18 cellular contexts compared by ENCODE assay signal in genomic region chr3:115989927-115990326, GRCh38.
DNase-seq lines count a peak whose midpoint lies in the region; ATAC-seq and TF ChIP-seq lines count a peak whose summit lies in the region.
"Had no signal": no experiment of that assay in that cellular context is flagged by ENCODE, and none has a peak within 500 bp of the region (broad histone marks: within the 10 kb centered on the region; RNA-seq: fewer than 3 reads in every experiment).

No MANE protein-coding gene starts in this region.

- no peaks in the 10 kb centered on the region for H3K4me1 ChIP-seq in HEK293 (ENCODE audit: control insufficient read depth, insufficient read depth, low read length)
- peaks cover 3% of the 10 kb centered on the region for H3K4me1 ChIP-seq in foreskin keratinocyte
- H3K4me1 ChIP-seq: SJSA1 had no signal

- H3K27me3 ChIP-seq in foreskin keratinocyte, result no peaks in the 10 kb centered on the region

- H3K27ac ChIP-seq in HEK293 (ENCODE audit: extremely low read depth, low read depth, low read length) (no peak overlapping the region), foreskin keratinocyte (peak overlapping the region; percentile 47)
- H3K27ac ChIP-seq: SJSA1 had no signal

- DNase-seq in AG04449 (ENCODE audit: low read depth, low spot score) (peak; percentile 86), foreskin keratinocyte (peak; percentile 59 to 90), NCI-H1048 (lab: John Stamatoyannopoulos, UW) (no peak), HPDE6-E6E7 (ENCODE audit: extremely low spot score) (no peak), HEK293T (ENCODE audit: extremely low spot score) (no peak), NCI-H345 (lab: John Stamatoyannopoulos, UW) (no peak)
- DNase-seq: activated CD4-positive, alpha-beta memory T cell treated with anti-CD3 and anti-CD28 coated beads for 36 hours; AML-193; aorta; effector CD8-positive, alpha-beta T cell; glutamatergic neuron; H9; stimulated activated CD4-positive, alpha-beta T cell treated with anti-CD3 and anti-CD28 coated beads, Interleukin-15, amount 100 ng/mL, for 24 hours; substantia nigra had no signal

- no peaks in the 10 kb centered on the region for H3K9me3 ChIP-seq in HEK293 (ENCODE audit: control insufficient read depth, insufficient read depth, low read depth, low read length)
- H3K9me3 ChIP-seq: SJSA1 had no signal

- no peaks in the 10 kb centered on the region for H3K36me3 ChIP-seq in HEK293 (ENCODE audit: control insufficient read depth in 2 of 2, insufficient read depth in 1 of 2, low read length in 2 of 2)
- H3K36me3 ChIP-seq: SJSA1 had no signal

- CTCF ChIA-PET in AG04449 (lab: Yijun Ruan, JAX) (interaction anchor here (0.6 to 1.1 kb wide), 3 partner anchors 9 to 79 kb away, joined by 3 read pairs; no protein-coding TSS in a partner anchor), HEK293 (lab: Yijun Ruan, JAX) (no interaction called here), HEK293T (lab: Yijun Ruan, JAX) (no interaction called here)

- no peak for TF ChIP-seq CTCF in AG04449 (IDR thresholded peaks at IDR 0.05; ENCODE audit: insufficient read depth, low read length, missing control alignments)
- TF ChIP-seq CTCF in HEK293 (tag by site-specific recombination; IDR thresholded peaks at IDR 0.05), result no peak
- TF ChIP-seq CTCF in foreskin keratinocyte (conservative IDR thresholded peaks at IDR 0.05), result no peak

- H3K4me3 ChIP-seq in AG04449 (ENCODE audit: low read depth, low read length), result no peak overlapping the region
- H3K4me3 ChIP-seq in HEK293 (ENCODE audit: low read depth, low read length), result no peak overlapping the region
- H3K4me3 ChIP-seq: SJSA1 had no signal

- POLR2A ChIA-PET in AG04449 (lab: Yijun Ruan, JAX), result interaction anchor here (1.2 kb wide), 1 partner anchor 16 kb away, joined by 3 read pairs; no protein-coding TSS in a partner anchor
- POLR2A ChIA-PET in HEK293 (lab: Yijun Ruan, JAX), result no interaction called here
- POLR2A ChIA-PET in HEK293T (lab: Yijun Ruan, JAX), result no interaction called here

- ATAC-seq in SK-N-SH treated with all-trans-retinoic acid at 6 μM for 48 hours (peak; percentile 98), foreskin keratinocyte (peak; percentile 82)
- ATAC-seq: activated T-helper 17 cell treated with anti-CD3 and anti-CD28 coated beads, Interleukin-2, amount 50 U/mL, for 72 hours had no signal

TF ChIP-seq in HEK293, 187 proteins besides CTCF, POLR2A, EP300 and RAD21:
- TF ChIP-seq ATF2 (tag by site-specific recombination; IDR thresholded peaks at IDR 0.05; ENCODE audit: low read depth), result no peak
- TF ChIP-seq ZNF610 (tag by site-specific recombination; IDR thresholded peaks at IDR 0.05; ENCODE audit: borderline replicate concordance), result no peak
- no peak for TF ChIP-seq ZNF747 (tag by site-specific recombination; IDR thresholded peaks at IDR 0.05)
- TF ChIP-seq HIC1 (tag by site-specific recombination; IDR thresholded peaks at IDR 0.05), result 0 out of 2 replicates have a peak, but pooled peaks have one; percentile 30

TF ChIP-seq in SK-N-SH treated with all-trans-retinoic acid at 6 μM for 48 hours, 23 proteins besides CTCF, POLR2A, EP300 and RAD21:
- no peak for TF ChIP-seq CSRNP3 (CRISPR knock-in tag; IDR thresholded peaks at IDR 0.05)
- TF ChIP-seq SNAI2 (CRISPR knock-in tag; IDR thresholded peaks at IDR 0.05), result no peak
- TF ChIP-seq ISL1 (CRISPR knock-in tag; IDR thresholded peaks at IDR 0.05), result peak; percentile 94
- TF ChIP-seq CSDC2 (CRISPR knock-in tag; IDR thresholded peaks at IDR 0.05), result no peak
- TF ChIP-seq CREB5 (CRISPR knock-in tag; IDR thresholded peaks at IDR 0.05; ENCODE audit: low read depth), result no peak

TF ChIP-seq in HEK293T, 16 proteins besides CTCF, POLR2A, EP300 and RAD21:
- TF ChIP-seq FOXA1 (IDR thresholded peaks at IDR 0.05) (no peak), TARDBP (IDR thresholded peaks at IDR 0.05) (no peak), L3MBTL2 (conservative IDR thresholded peaks at IDR 0.05) (no peak), CTBP1 (IDR thresholded peaks at IDR 0.05; ENCODE audit: borderline replicate concordance) (no peak), LEF1 (IDR thresholded peaks at IDR 0.05; ENCODE audit: borderline replicate concordance) (no peak), SP1 (IDR thresholded peaks at IDR 0.05) (no peak), FOXM1 (IDR thresholded peaks at IDR 0.05; ENCODE audit: borderline replicate concordance) (no peak), NFRKB (IDR thresholded peaks at IDR 0.05) (no peak), ARNT (IDR thresholded peaks at IDR 0.05) (no peak), HDGF (IDR thresholded peaks at IDR 0.05; ENCODE audit: borderline replicate concordance) (no peak), FOXK2 (IDR thresholded peaks at IDR 0.05) (no peak), ELF4 (IDR thresholded peaks at IDR 0.05) (no peak)
TF ChIP-seq in HEK293T: peak in this region for 0.

Comparison
In these comparisons a context has a peak if more than half of its experiments do, and no peak if none do; other contexts are left out.
1. DNase-seq: peak in AG04449 (single experiment) and foreskin keratinocyte (2 of 2); none in NCI-H1048 (single experiment), HPDE6-E6E7 (single experiment), HEK293T (single experiment) and NCI-H345 (single experiment).